In genomic region chr10:104336829-104337526, GRCh38 we compare ENCODE assay signal across 8 cellular contexts. TPM values are rescaled to one million over a fixed set of nuclear protein-coding genes. Genes with fewer than 3 reads are reported as not detected.
DNase-seq lines count a peak whose midpoint lies in the region; ATAC-seq lines count a peak whose summit lies in the region.

No MANE protein-coding gene starts in this region.

- H3K27ac ChIP-seq in CD4-positive, alpha-beta memory T cell (ENCODE audit: low read depth, low read length) = peak overlapping the region; percentile 83

- H3K27me3 ChIP-seq in CD4-positive, alpha-beta memory T cell (ENCODE audit: insufficient read depth, low read length) = no peaks in the 10 kb centered on the region

- no peak for DNase-seq in CD4-positive, alpha-beta memory T cell
- peak; percentile 36 for DNase-seq in NCI-H226
- DNase-seq in naive thymus-derived CD8-positive, alpha-beta T cell = no peak
- no peak for DNase-seq in activated effector memory CD4-positive, alpha-beta T cell treated with Interleukin-2 at 50 U/mL for 16 hours
- DNase-seq in T1000 (lab: John Stamatoyannopoulos, UW) = no peak
- no peak for DNase-seq in NCI-H2171 (lab: John Stamatoyannopoulos, UW)

- H3K27me3 Mint-ChIP-seq in CD4-positive, alpha-beta memory T cell = peaks cover 0 to 3% of the 10 kb centered on the region in 2 donors
- peaks cover 9% of the 10 kb centered on the region for H3K27me3 Mint-ChIP-seq in dendritic cell treated with granulocyte-macrophage colony-stimulating factor and Interleukin-4, amounts not matched to agents 40 ng/mL and 50 ng/mL, for 4 days
- no peaks in the 10 kb centered on the region for H3K27me3 Mint-ChIP-seq in naive thymus-derived CD8-positive, alpha-beta T cell

- peak overlapping the region; percentile 96 to 100 (median 99) for H3K4me3 Mint-ChIP-seq in CD4-positive, alpha-beta memory T cell
- H3K4me3 Mint-ChIP-seq in dendritic cell treated with granulocyte-macrophage colony-stimulating factor and Interleukin-4, amounts not matched to agents 40 ng/mL and 50 ng/mL, for 4 days = peak overlapping the region; percentile 88
- peak overlapping the region; percentile 89 to 100 (median 98) for H3K4me3 Mint-ChIP-seq in naive thymus-derived CD8-positive, alpha-beta T cell

- H3K36me3 ChIP-seq in CD4-positive, alpha-beta memory T cell (ENCODE audit: insufficient read depth, low read length) = no peaks in the 10 kb centered on the region

- peaks cover 0 to 25% of the 10 kb centered on the region in 2 donors for H3K36me3 Mint-ChIP-seq in CD4-positive, alpha-beta memory T cell
- peaks cover 39% of the 10 kb centered on the region for H3K36me3 Mint-ChIP-seq in dendritic cell treated with granulocyte-macrophage colony-stimulating factor and Interleukin-4, amounts not matched to agents 40 ng/mL and 50 ng/mL, for 4 days (ENCODE audit: low read depth)
- H3K36me3 Mint-ChIP-seq in naive thymus-derived CD8-positive, alpha-beta T cell = peaks cover 0 to 4% (median 0%) of the 10 kb centered on the region in 3 donors

- CTCF ChIA-PET in CD4-positive, alpha-beta memory T cell (lab: Charles Lee; ENCODE audit: partially characterized antibody) = interaction anchor here (0.5 to 7.1 kb wide), 12 partner anchors 7 to 984 kb away, joined by 3 to 100 read pairs (median 12); partner anchors contain the start of gene CFAP58

- peaks cover 35 to 72% (median 52%) of the 10 kb centered on the region in 4 donors for H3K4me1 Mint-ChIP-seq in CD4-positive, alpha-beta memory T cell
- peaks cover 72% of the 10 kb centered on the region for H3K4me1 Mint-ChIP-seq in dendritic cell treated with granulocyte-macrophage colony-stimulating factor and Interleukin-4, amounts not matched to agents 40 ng/mL and 50 ng/mL, for 4 days (ENCODE audit: low read depth)
- H3K4me1 Mint-ChIP-seq in naive thymus-derived CD8-positive, alpha-beta T cell = peaks cover 28 to 64% (median 62%) of the 10 kb centered on the region in 4 donors

- no peaks in the 10 kb centered on the region for H3K9me3 ChIP-seq in CD4-positive, alpha-beta memory T cell (ENCODE audit: control insufficient read depth in 1 of 2, low read length in 2 of 2)

- peak; percentile 32 for ATAC-seq in GM21515 (IDR thresholded peaks at IDR 0.05; ENCODE audit: unreplicated experiment)
- no peak for ATAC-seq in naive thymus-derived CD8-positive, alpha-beta T cell

- intact Hi-C loops in CD4-positive, alpha-beta memory T cell (cut with micrococcal nuclease) = no loop called here
- intact Hi-C loops in dendritic cell treated with granulocyte-macrophage colony-stimulating factor and Interleukin-4, amounts not matched to agents 40 ng/mL and 50 ng/mL, for 4 days (cut with micrococcal nuclease) = no loop called here

- POLR2A ChIA-PET in CD4-positive, alpha-beta memory T cell (lab: Charles Lee; ENCODE audit: partially characterized antibody) = interaction anchor here (1.5 to 6.4 kb wide), 7 partner anchors 11 to 82 kb away, joined by 3 to 179 read pairs (median 11); partner anchors contain the start of genes CFAP58 and GSTO1
- POLR2A ChIA-PET in naive thymus-derived CD8-positive, alpha-beta T cell (lab: Charles Lee) = interaction anchor here (0.6 to 7.6 kb wide), 9 partner anchors 9 to 30 kb away, joined by 3 to 93 read pairs (median 4); partner anchors contain the start of gene CFAP58

- H3K27ac Mint-ChIP-seq in CD4-positive, alpha-beta memory T cell = peak overlapping the region; percentile 86 to 99 (median 94)
- peak overlapping the region; percentile 94 for H3K27ac Mint-ChIP-seq in dendritic cell treated with granulocyte-macrophage colony-stimulating factor and Interleukin-4, amounts not matched to agents 40 ng/mL and 50 ng/mL, for 4 days
- peak overlapping the region; percentile 93 to 100 (median 98) for H3K27ac Mint-ChIP-seq in naive thymus-derived CD8-positive, alpha-beta T cell

- peak overlapping the region; percentile 51 to 80 for H3K4me3 ChIP-seq in CD4-positive, alpha-beta memory T cell (ENCODE audit: low read length in 2 of 2)

- H3K4me1 ChIP-seq in CD4-positive, alpha-beta memory T cell (ENCODE audit: insufficient read depth, low read length) = peaks cover 60% of the 10 kb centered on the region

- no peaks in the 10 kb centered on the region for H3K9me3 Mint-ChIP-seq in CD4-positive, alpha-beta memory T cell
- no peaks in the 10 kb centered on the region for H3K9me3 Mint-ChIP-seq in dendritic cell treated with granulocyte-macrophage colony-stimulating factor and Interleukin-4, amounts not matched to agents 40 ng/mL and 50 ng/mL, for 4 days
- H3K9me3 Mint-ChIP-seq in naive thymus-derived CD8-positive, alpha-beta T cell = no peaks in the 10 kb centered on the region

RNA-seq across cellular contexts. Expression of gene ITPRIP, which starts 1.3 kb away (rescaled TPM):
- total RNA-seq in CD4-positive, alpha-beta memory T cell = 10 to 100 TPM; 15.6 to 15.7 TPM
- polyA plus RNA-seq in CD4-positive, alpha-beta memory T cell = 10 to 100 TPM; 10.3 to 12.8 TPM
- total RNA-seq in naive thymus-derived CD8-positive, alpha-beta T cell = 10 to 100 TPM; 14.2 to 16.0 TPM
- 10 to 100 TPM; 10.6 to 16.0 (median 15.6) TPM for polyA plus RNA-seq in naive thymus-derived CD8-positive, alpha-beta T cell

RNA-seq across cellular contexts. Expression of gene CFAP58, which starts 16.7 kb away (rescaled TPM):
- total RNA-seq in CD4-positive, alpha-beta memory T cell = not detected
- polyA plus RNA-seq in CD4-positive, alpha-beta memory T cell = not detected
- not detected for total RNA-seq in naive thymus-derived CD8-positive, alpha-beta T cell
- not detected for polyA plus RNA-seq in naive thymus-derived CD8-positive, alpha-beta T cell
